In the genomic region with DNA sequence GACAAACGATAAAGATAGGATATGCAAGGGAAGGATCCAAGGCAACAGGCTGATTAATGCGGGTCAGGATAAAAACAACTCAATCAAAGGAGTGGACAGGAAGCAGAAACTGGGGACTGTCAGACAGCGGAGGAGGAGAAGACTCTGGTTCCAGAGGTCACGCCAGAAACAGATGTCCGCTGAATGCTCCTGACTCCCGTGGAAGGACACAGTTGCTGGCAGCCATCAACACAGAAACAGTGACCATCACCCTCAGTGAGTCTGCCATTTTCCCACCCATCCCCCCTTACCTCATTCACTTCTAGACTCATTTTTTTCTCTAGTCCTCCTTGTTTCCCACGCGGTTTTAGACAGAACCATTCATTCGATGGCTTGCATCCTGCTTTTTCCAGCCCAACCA, we compare ENCODE assay signal across 26 cellular contexts. TPM values are rescaled to one million over a fixed set of nuclear protein-coding genes. Genes with fewer than 3 reads are reported as not detected.
"Had no signal": no experiment of that assay in that cellular context is flagged by ENCODE, and none has a peak within 500 bp of the region (broad histone marks: within the 10 kb centered on the region; RNA-seq: fewer than 3 reads in every experiment).

No MANE protein-coding gene starts in this region.

- ATAC-seq: activated CD8-positive, alpha-beta memory T cell treated with anti-CD3 and anti-CD28 coated beads, Interleukin-2, amount 10 ng/mL, durations not matched to agents 7 days and 5 days; T-cell had no signal

- H3K27me3 ChIP-seq: breast epithelium had no signal

- H3K9me3 ChIP-seq: breast epithelium had no signal

- H3K4me3 ChIP-seq: breast epithelium had no signal

- DNase-seq: activated B cell treated with CpG ODN at 0.5 μM for 24 hours; activated CD4-positive, alpha-beta T cell treated with anti-CD3 and anti-CD28 coated beads for 1 hour; activated CD4-positive, alpha-beta T cell treated with anti-CD3 and anti-CD28 coated beads, Interleukin-2, amount 10 ng/mL, durations not matched to agents 24 days and 14 days; activated CD4-positive, alpha-beta T cell treated with anti-CD3 and anti-CD28 coated beads, Interleukin-2, amount 50 U/mL, for 48 hours; activated CD8-positive, alpha-beta memory T cell treated with anti-CD3 and anti-CD28 coated beads, Interleukin-2, amount 10 ng/mL, durations not matched to agents 7 days and 5 days; activated effector memory CD4-positive, alpha-beta T cell treated with Interleukin-2 at 50 U/mL for 16 hours; activated naive CD4-positive, alpha-beta T cell; activated T-cell treated with anti-CD3 and anti-CD28 coated beads, Interleukin-2, amount 50 U/mL, for 24 hours; aorta; NCI-H1092; NCI-H1417; NCI-H2029; NCI-H2107; NCI-H345; NCI-H510A; NCI-H526 treated with DMSO at 0.1 percent for 48 hours; NCI-H82; NK-92 treated with Interleukin-12 subunit alpha and Interleukin-12 subunit beta, amount 100 ng/mL, for 24 hours; SIG-M5; T-cell; T-helper 2 cell; T1000 had no signal

- H3K27ac ChIP-seq: breast epithelium, KMS-11 had no signal

- H3K4me1 ChIP-seq: breast epithelium had no signal

- H3K36me3 ChIP-seq: breast epithelium had no signal

RNA-seq across cellular contexts. Expression of a gene that starts 40.9 kb away (rescaled TPM):
- total RNA-seq: activated B cell treated with CpG ODN at 0.5 μM for 24 hours; activated CD4-positive, alpha-beta T cell treated with anti-CD3 and anti-CD28 coated beads, Interleukin-2, amount 10 ng/mL, durations not matched to agents 24 days and 14 days; activated CD8-positive, alpha-beta memory T cell treated with anti-CD3 and anti-CD28 coated beads, Interleukin-2, amount 10 ng/mL, durations not matched to agents 7 days and 5 days; activated T-helper 1 cell treated with anti-CD3 and anti-CD28 coated beads, Interleukin-12 subunit alpha, Interleukin-12 subunit beta, Interleukin-2, Interleukin-4 antibody, amounts not matched to agents 30 ng/mL and 10 ng/mL and 1 ng/mL, durations not matched to agents 14 hours and 24 hours and 36 hours; aorta; breast epithelium; MCF 10A; T-cell had no signal
- polyA plus RNA-seq: aorta had no signal
